1 cellular context compared by ENCODE assay signal in genomic region chr11:72752088-72752914, GRCh38.
TF ChIP-seq lines count a peak whose summit lies in the region.

TSS of gene ARAP1 (minus strand) at chr11:72752408. CDS start at chr11:72727128, 25,280 bp downstream.

TF ChIP-seq in WTC11, 78 proteins besides CTCF, POLR2A, EP300 and RAD21 (continued from another document):
- no peak for TF ChIP-seq ZNF532 (CRISPR knock-in tag; IDR thresholded peaks at IDR 0.05; ENCODE audit: borderline replicate concordance)
- TF ChIP-seq, protein P1, sequence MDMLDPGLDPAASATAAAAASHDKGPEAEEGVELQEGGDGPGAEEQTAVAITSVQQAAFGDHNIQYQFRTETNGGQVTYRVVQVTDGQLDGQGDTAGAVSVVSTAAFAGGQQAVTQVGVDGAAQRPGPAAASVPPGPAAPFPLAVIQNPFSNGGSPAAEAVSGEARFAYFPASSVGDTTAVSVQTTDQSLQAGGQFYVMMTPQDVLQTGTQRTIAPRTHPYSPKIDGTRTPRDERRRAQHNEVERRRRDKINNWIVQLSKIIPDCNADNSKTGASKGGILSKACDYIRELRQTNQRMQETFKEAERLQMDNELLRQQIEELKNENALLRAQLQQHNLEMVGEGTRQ (CRISPR knock-in tag; IDR thresholded peaks at IDR 0.05) = peak; percentile 96
- no peak for TF ChIP-seq KAT7 (CRISPR knock-in tag; IDR thresholded peaks at IDR 0.05; ENCODE audit: borderline replicate concordance)
- no peak for TF ChIP-seq ZMAT4 (CRISPR knock-in tag; IDR thresholded peaks at IDR 0.05)
- 0 out of 2 replicates have a peak, but pooled peaks have one; percentile 40 for TF ChIP-seq MYBL2 (CRISPR knock-in tag; IDR thresholded peaks at IDR 0.05)
TF ChIP-seq in WTC11: peak in this region for 10.
